In genomic region chr11:61534025-61534900, GRCh38 we compare ENCODE assay signal across 20 cellular contexts.
A peak's percentile ranks its signal among the peaks of the same experiment; 100 is the strongest.
DNase-seq lines count a peak whose midpoint lies in the region; ATAC-seq and TF ChIP-seq lines count a peak whose summit lies in the region.
"Had no signal": no experiment of that assay in that cellular context is flagged by ENCODE, and none has a peak within 500 bp of the region (broad histone marks: within the 10 kb centered on the region; RNA-seq: fewer than 3 reads in every experiment).

No MANE protein-coding gene starts in this region.

- in situ Hi-C loops in ACHN (cut with HindIII; ENCODE audit: low pct_ligation_motif_present, low pct_unique_long_range_greater_than_20kb, low sequenced_read_pairs), result no loop called here

- no peaks in the 10 kb centered on the region for H3K9me3 Mint-ChIP-seq in nephron

- H3K36me3 Mint-ChIP-seq in nephron (ENCODE audit: low read depth), result no peaks in the 10 kb centered on the region

- peak overlapping the region; percentile 38 for H3K27ac ChIP-seq in angular gyrus (ENCODE audit: low read depth, low read length)
- H3K27ac ChIP-seq: adrenal gland, epithelial cell of prostate, PC-9, upper lobe of left lung had no signal

- no peak overlapping the region for H3K4me3 Mint-ChIP-seq in nephron

- peaks cover 8% of the 10 kb centered on the region for H3K27me3 Mint-ChIP-seq in nephron (ENCODE audit: low read depth)

- H3K4me1 Mint-ChIP-seq in nephron, result peaks cover 35% of the 10 kb centered on the region

- DNase-seq in COLO668 (lab: John Stamatoyannopoulos, UW; ENCODE audit: unreplicated experiment) (peak; percentile 85), DMS153 treated with DMSO at 0.1 percent for 48 hours (lab: John Stamatoyannopoulos, UW; ENCODE audit: unreplicated experiment) (peak; percentile 26), ACHN (no peak), AML-193 (lab: John Stamatoyannopoulos, UW) (no peak)
- DNase-seq: activated CD4-positive, alpha-beta T cell treated with anti-CD3 and anti-CD28 coated beads, Interleukin-2, amount 50 U/mL, for 48 hours; activated gamma-delta T cell; activated T-cell treated with anti-CD3 and anti-CD28 coated beads for 4 hours; adrenal gland; foreskin fibroblast; kidney; mesenchymal stem cell; PC-9; stimulated activated CD4-positive, alpha-beta T cell treated with anti-CD3 and anti-CD28 coated beads, Interleukin-4, amount 100 ng/mL, for 1 hour; stimulated activated naive CD8-positive, alpha-beta T cell treated with anti-CD3 and anti-CD28 coated beads, Interleukin-15, Interleukin-2, amounts not matched to agents 100 U/mL and 50 U/mL, for 24 hours had no signal

- no peak for TF ChIP-seq CTCF in nephron (IDR thresholded peaks at IDR 0.05; ENCODE audit: unreplicated experiment in 3 of 3)

- H3K27ac Mint-ChIP-seq in nephron, result peak overlapping the region in 2 of 3 experiments; percentile 35 to 40

- no peak for ATAC-seq in GM21390 (IDR thresholded peaks at IDR 0.05; ENCODE audit: unreplicated experiment)
- ATAC-seq: HCT116; stimulated activated naive CD8-positive, alpha-beta T cell treated with anti-CD3 and anti-CD28 coated beads, Interleukin-15, Interleukin-2, amounts not matched to agents 100 U/mL and 50 U/mL, for 24 hours had no signal

Comparison
In these comparisons a context has a peak if more than half of its experiments do, and no peak if none do; other contexts are left out.
1. DNase-seq: peak in COLO668 (single experiment) and DMS153 treated with DMSO at 0.1 percent for 48 hours (single experiment); none in ACHN (single experiment) and AML-193 (0 of 2).